ENCODE assay signal across 41 cellular contexts in the genomic region with DNA sequence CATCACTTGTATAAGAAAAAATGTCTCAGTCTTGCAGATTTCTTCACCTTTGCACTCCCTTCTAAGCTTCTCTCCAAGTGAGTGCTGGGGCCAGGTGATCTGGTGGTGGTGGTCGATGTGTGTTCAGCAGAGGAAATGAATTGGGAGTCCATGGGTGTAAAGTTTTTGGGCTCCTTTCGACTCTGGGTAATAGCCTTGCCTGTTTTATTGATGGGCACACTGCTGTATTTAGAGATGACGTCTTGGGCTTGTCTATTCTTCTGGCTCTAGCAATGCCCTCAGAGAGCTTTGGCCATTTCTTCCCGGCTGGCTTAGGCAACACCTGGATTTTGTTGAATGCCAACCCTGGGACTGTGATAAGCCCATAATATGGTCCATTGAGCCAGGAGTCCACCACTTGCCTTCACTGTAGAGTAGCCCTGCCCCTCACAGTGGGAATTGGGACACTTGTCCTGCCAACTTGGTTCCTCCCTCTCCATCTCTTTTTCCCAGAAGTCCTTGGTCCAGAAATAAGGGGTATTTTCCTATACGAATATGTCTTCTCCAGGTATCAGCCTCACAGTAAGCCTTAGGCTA. TPM values are rescaled to one million over a fixed set of nuclear protein-coding genes. Genes with fewer than 3 reads are reported as not detected.
"Had no signal": no experiment of that assay in that cellular context is flagged by ENCODE, and none has a peak within 500 bp of the region (broad histone marks: within the 10 kb centered on the region; RNA-seq: fewer than 3 reads in every experiment).

No MANE protein-coding gene starts in this region.

- H3K4me3 Mint-ChIP-seq: activated naive CD4-positive, alpha-beta T cell treated with anti-CD3 and anti-CD28 coated beads for 36 hours; activated naive CD4-positive, alpha-beta T cell treated with anti-CD3 and anti-CD28 coated beads, Interleukin-2, amount 10 ng/mL, durations not matched to agents 7 days and 5 days; activated naive CD4-positive, alpha-beta T cell treated with anti-CD3 and anti-CD28 coated beads, Interleukin-2, amount 50 U/mL, for 24 hours; activated naive CD8-positive, alpha-beta T cell; activated naive CD8-positive, alpha-beta T cell treated with anti-CD3 and anti-CD28 coated beads for 36 hours; activated naive CD8-positive, alpha-beta T cell treated with anti-CD3 and anti-CD28 coated beads, Interleukin-2, amount 10 ng/mL, durations not matched to agents 7 days and 5 days; activated naive CD8-positive, alpha-beta T cell treated with anti-CD3 and anti-CD28 coated beads, Interleukin-2, amount 50 U/mL, for 24 hours; activated T-cell treated with anti-CD3 and anti-CD28 coated beads, Interleukin-2, amount 50 U/mL, for 24 hours; activated T-cell treated with anti-CD3 and anti-CD28 coated beads, Interleukin-2, amount 50 U/mL, for 4 hours; activated T-cell treated with anti-CD3 and anti-CD28 coated beads, Interleukin-2, amount 50 U/mL, for 72 hours; activated T-helper 1 cell treated with anti-CD3 and anti-CD28 coated beads, Interleukin-12 subunit alpha, Interleukin-12 subunit beta, Interleukin-2, Interleukin-4 antibody, amounts not matched to agents 30 ng/mL and 10 ng/mL and 1 ng/mL, durations not matched to agents 14 hours and 24 hours and 36 hours; activated T-helper 17 cell treated with anti-CD3 and anti-CD28 coated beads, Interleukin-2, amount 50 U/mL, for 72 hours; brain; central memory CD8-positive, alpha-beta T cell had no signal

- H3K36me3 Mint-ChIP-seq: activated naive CD4-positive, alpha-beta T cell treated with anti-CD3 and anti-CD28 coated beads, Interleukin-2, amount 10 ng/mL, durations not matched to agents 7 days and 5 days; activated naive CD4-positive, alpha-beta T cell treated with anti-CD3 and anti-CD28 coated beads, Interleukin-2, amount 50 U/mL, for 24 hours; activated naive CD4-positive, alpha-beta T cell treated with anti-CD3 and anti-CD28 coated beads, Interleukin-2, amount 50 U/mL, for 72 hours; activated naive CD8-positive, alpha-beta T cell; activated naive CD8-positive, alpha-beta T cell treated with anti-CD3 and anti-CD28 coated beads for 36 hours; activated naive CD8-positive, alpha-beta T cell treated with anti-CD3 and anti-CD28 coated beads, Interleukin-2, amount 10 ng/mL, durations not matched to agents 7 days and 5 days; brain had no signal

- H3K9me3 Mint-ChIP-seq: activated naive CD4-positive, alpha-beta T cell treated with anti-CD3 and anti-CD28 coated beads for 36 hours; activated naive CD4-positive, alpha-beta T cell treated with anti-CD3 and anti-CD28 coated beads, Interleukin-2, amount 10 ng/mL, durations not matched to agents 7 days and 5 days; activated naive CD4-positive, alpha-beta T cell treated with anti-CD3 and anti-CD28 coated beads, Interleukin-2, amount 50 U/mL, for 24 hours; activated naive CD8-positive, alpha-beta T cell treated with anti-CD3 and anti-CD28 coated beads for 36 hours; activated naive CD8-positive, alpha-beta T cell treated with anti-CD3 and anti-CD28 coated beads, Interleukin-2, amount 10 ng/mL, durations not matched to agents 7 days and 5 days; activated naive CD8-positive, alpha-beta T cell treated with anti-CD3 and anti-CD28 coated beads, Interleukin-2, amount 50 U/mL, for 24 hours; activated T-cell treated with anti-CD3 and anti-CD28 coated beads, Interleukin-2, amount 50 U/mL, for 24 hours; activated T-cell treated with anti-CD3 and anti-CD28 coated beads, Interleukin-2, amount 50 U/mL, for 4 hours; activated T-helper 1 cell treated with anti-CD3 and anti-CD28 coated beads, Interleukin-12 subunit alpha, Interleukin-12 subunit beta, Interleukin-2, Interleukin-4 antibody, amounts not matched to agents 30 ng/mL and 10 ng/mL and 1 ng/mL, durations not matched to agents 14 hours and 24 hours and 36 hours; activated T-helper 17 cell treated with anti-CD3 and anti-CD28 coated beads, Interleukin-2, amount 50 U/mL, for 72 hours; activated T-helper 2 cell treated with anti-CD3 and anti-CD28 coated beads, Interferon-gamma antibody, Interleukin-2, Interleukin-4, amounts not matched to agents 10 μg/mL and 5 μg/mL and 100 μg/mL, durations not matched to agents 14 hours and 24 hours and 36 hours; brain; central memory CD8-positive, alpha-beta T cell had no signal

- DNase-seq: activated effector memory CD4-positive, alpha-beta T cell treated with anti-CD3 and anti-CD28 coated beads, Interleukin-2, amount 50 U/mL, for 16 hours; activated effector memory CD4-positive, alpha-beta T cell treated with Interleukin-2 at 50 U/mL for 16 hours; activated gamma-delta T cell; activated gamma-delta T cell treated with Interleukin-2 at 50 U/mL for 16 hours; activated naive CD4-positive, alpha-beta T cell; activated naive CD4-positive, alpha-beta T cell treated with anti-CD3 and anti-CD28 coated beads for 36 hours; activated naive CD4-positive, alpha-beta T cell treated with anti-CD3 and anti-CD28 coated beads, Interleukin-2, amount 10 ng/mL, durations not matched to agents 7 days and 5 days; activated naive CD4-positive, alpha-beta T cell treated with Interleukin-2 at 50 U/mL for 16 hours; activated naive CD8-positive, alpha-beta T cell treated with anti-CD3 and anti-CD28 coated beads for 36 hours; activated naive CD8-positive, alpha-beta T cell treated with anti-CD3 and anti-CD28 coated beads, Interleukin-2, amount 10 ng/mL, durations not matched to agents 7 days and 5 days; activated naive CD8-positive, alpha-beta T cell treated with anti-CD3 and anti-CD28 coated beads, Interleukin-2, amount 50 U/mL, for 24 hours; activated T-cell treated with anti-CD3 and anti-CD28 coated beads, Interleukin-2, amount 50 U/mL, for 1 hour; activated T-cell treated with anti-CD3 and anti-CD28 coated beads, Interleukin-2, amount 50 U/mL, for 24 hours; activated T-cell treated with anti-CD3 and anti-CD28 coated beads, Interleukin-2, amount 50 U/mL, for 4 hours; activated T-cell treated with anti-CD3 and anti-CD28 coated beads, Interleukin-2, amount 50 U/mL, for 48 hours; activated T-cell treated with anti-CD3 and anti-CD28 coated beads, Interleukin-2, amount 50 U/mL, for 72 hours; adrenal gland; amniotic stem cell; amygdala; anterior cingulate cortex; aorta; brain microvascular endothelial cell; caudate nucleus; central memory CD4-positive, alpha-beta T cell; cerebellar nuclear complex had no signal

- H3K4me1 ChIP-seq: adrenal gland, ascending aorta, breast epithelium had no signal

- H3K9me3 ChIP-seq: adrenal gland, ascending aorta, breast epithelium had no signal

- H3K27me3 Mint-ChIP-seq: activated naive CD4-positive, alpha-beta T cell treated with anti-CD3 and anti-CD28 coated beads, Interleukin-2, amount 10 ng/mL, durations not matched to agents 7 days and 5 days; activated naive CD8-positive, alpha-beta T cell; activated naive CD8-positive, alpha-beta T cell treated with anti-CD3 and anti-CD28 coated beads, Interleukin-2, amount 10 ng/mL, durations not matched to agents 7 days and 5 days; activated naive CD8-positive, alpha-beta T cell treated with anti-CD3 and anti-CD28 coated beads, Interleukin-2, amount 50 U/mL, for 24 hours had no signal

- H3K36me3 ChIP-seq: adrenal gland, ascending aorta, brain microvascular endothelial cell, breast epithelium, cardiac muscle cell had no signal

- H3K27ac ChIP-seq: adrenal gland, ascending aorta, brain microvascular endothelial cell, breast epithelium, cardiac muscle cell had no signal

- H3K4me3 ChIP-seq: adrenal gland, ascending aorta, breast epithelium, cardiac muscle cell had no signal

- ATAC-seq: activated naive CD4-positive, alpha-beta T cell treated with anti-CD3 and anti-CD28 coated beads, Interleukin-2, amount 50 U/mL, for 72 hours; activated naive CD8-positive, alpha-beta T cell treated with anti-CD3 and anti-CD28 coated beads, Interleukin-2, amount 50 U/mL, for 24 hours; activated T-cell treated with anti-CD3 and anti-CD28 coated beads, Interleukin-2, amount 50 U/mL, for 4 hours; activated T-cell treated with anti-CD3 and anti-CD28 coated beads, Interleukin-2, amount 50 U/mL, for 72 hours; activated T-helper 17 cell treated with anti-CD3 and anti-CD28 coated beads, Interleukin-2, amount 50 U/mL, for 72 hours had no signal

- FAIRE-seq: astrocyte, bronchial epithelial cell had no signal

- H3K4me1 Mint-ChIP-seq: activated naive CD4-positive, alpha-beta T cell treated with anti-CD3 and anti-CD28 coated beads, Interleukin-2, amount 10 ng/mL, durations not matched to agents 7 days and 5 days; activated naive CD4-positive, alpha-beta T cell treated with anti-CD3 and anti-CD28 coated beads, Interleukin-2, amount 50 U/mL, for 24 hours; activated naive CD8-positive, alpha-beta T cell treated with anti-CD3 and anti-CD28 coated beads for 36 hours; activated naive CD8-positive, alpha-beta T cell treated with anti-CD3 and anti-CD28 coated beads, Interleukin-2, amount 10 ng/mL, durations not matched to agents 7 days and 5 days; activated naive CD8-positive, alpha-beta T cell treated with anti-CD3 and anti-CD28 coated beads, Interleukin-2, amount 50 U/mL, for 24 hours; activated T-helper 17 cell treated with anti-CD3 and anti-CD28 coated beads, Interleukin-2, amount 50 U/mL, for 72 hours; brain; central memory CD8-positive, alpha-beta T cell had no signal

- H3K27me3 ChIP-seq: adrenal gland, ascending aorta, brain microvascular endothelial cell, breast epithelium, cardiac muscle cell had no signal

- H3K27ac Mint-ChIP-seq: activated naive CD4-positive, alpha-beta T cell treated with anti-CD3 and anti-CD28 coated beads for 36 hours; activated naive CD4-positive, alpha-beta T cell treated with anti-CD3 and anti-CD28 coated beads, Interleukin-2, amount 10 ng/mL, durations not matched to agents 7 days and 5 days; activated naive CD4-positive, alpha-beta T cell treated with anti-CD3 and anti-CD28 coated beads, Interleukin-2, amount 50 U/mL, for 24 hours; activated naive CD4-positive, alpha-beta T cell treated with anti-CD3 and anti-CD28 coated beads, Interleukin-2, amount 50 U/mL, for 72 hours; activated naive CD8-positive, alpha-beta T cell; activated naive CD8-positive, alpha-beta T cell treated with anti-CD3 and anti-CD28 coated beads for 36 hours; activated naive CD8-positive, alpha-beta T cell treated with anti-CD3 and anti-CD28 coated beads, Interleukin-2, amount 10 ng/mL, durations not matched to agents 7 days and 5 days; activated naive CD8-positive, alpha-beta T cell treated with anti-CD3 and anti-CD28 coated beads, Interleukin-2, amount 50 U/mL, for 24 hours; activated T-cell treated with anti-CD3 and anti-CD28 coated beads, Interleukin-2, amount 50 U/mL, for 24 hours; activated T-cell treated with anti-CD3 and anti-CD28 coated beads, Interleukin-2, amount 50 U/mL, for 72 hours; activated T-helper 1 cell treated with anti-CD3 and anti-CD28 coated beads, Interleukin-12 subunit alpha, Interleukin-12 subunit beta, Interleukin-2, Interleukin-4 antibody, amounts not matched to agents 30 ng/mL and 10 ng/mL and 1 ng/mL, durations not matched to agents 14 hours and 24 hours and 36 hours; activated T-helper 17 cell treated with anti-CD3 and anti-CD28 coated beads, Interleukin-2, amount 50 U/mL, for 72 hours; activated T-helper 2 cell treated with anti-CD3 and anti-CD28 coated beads, Interferon-gamma antibody, Interleukin-2, Interleukin-4, amounts not matched to agents 10 μg/mL and 5 μg/mL and 100 μg/mL, durations not matched to agents 14 hours and 24 hours and 36 hours; brain had no signal

RNA-seq across cellular contexts. Expression of gene PNLIP, which starts 11.7 kb away (rescaled TPM):
- total RNA-seq: activated naive CD4-positive, alpha-beta T cell treated with anti-CD3 and anti-CD28 coated beads for 36 hours; activated naive CD4-positive, alpha-beta T cell treated with anti-CD3 and anti-CD28 coated beads, Interleukin-2, amount 50 U/mL, for 72 hours; activated naive CD8-positive, alpha-beta T cell treated with anti-CD3 and anti-CD28 coated beads for 36 hours; activated naive CD8-positive, alpha-beta T cell treated with anti-CD3 and anti-CD28 coated beads, Interleukin-2, amount 10 ng/mL, durations not matched to agents 7 days and 5 days; activated T-cell treated with anti-CD3 and anti-CD28 coated beads, Interleukin-2, amount 50 U/mL, for 72 hours; activated T-helper 1 cell treated with anti-CD3 and anti-CD28 coated beads, Interleukin-12 subunit alpha, Interleukin-12 subunit beta, Interleukin-2, Interleukin-4 antibody, amounts not matched to agents 30 ng/mL and 10 ng/mL and 1 ng/mL, durations not matched to agents 14 hours and 24 hours and 36 hours; activated T-helper 17 cell treated with anti-CD3 and anti-CD28 coated beads, Interleukin-2, amount 50 U/mL, for 72 hours; activated T-helper 2 cell treated with anti-CD3 and anti-CD28 coated beads, Interferon-gamma antibody, Interleukin-2, Interleukin-4, amounts not matched to agents 10 μg/mL and 5 μg/mL and 100 μg/mL, durations not matched to agents 14 hours and 24 hours and 36 hours; ascending aorta; astrocyte; breast epithelium; cardiac muscle cell; cardiac septum; cerebellum; chondrocyte had no signal
- polyA plus RNA-seq: cardiac muscle cell had no signal

RNA-seq across cellular contexts. Expression of gene PNLIPRP1, which starts 33.4 kb away (rescaled TPM):
- total RNA-seq: activated naive CD4-positive, alpha-beta T cell treated with anti-CD3 and anti-CD28 coated beads for 36 hours; activated naive CD4-positive, alpha-beta T cell treated with anti-CD3 and anti-CD28 coated beads, Interleukin-2, amount 50 U/mL, for 72 hours; activated naive CD8-positive, alpha-beta T cell treated with anti-CD3 and anti-CD28 coated beads for 36 hours; activated naive CD8-positive, alpha-beta T cell treated with anti-CD3 and anti-CD28 coated beads, Interleukin-2, amount 10 ng/mL, durations not matched to agents 7 days and 5 days; activated T-cell treated with anti-CD3 and anti-CD28 coated beads, Interleukin-2, amount 50 U/mL, for 72 hours; activated T-helper 1 cell treated with anti-CD3 and anti-CD28 coated beads, Interleukin-12 subunit alpha, Interleukin-12 subunit beta, Interleukin-2, Interleukin-4 antibody, amounts not matched to agents 30 ng/mL and 10 ng/mL and 1 ng/mL, durations not matched to agents 14 hours and 24 hours and 36 hours; activated T-helper 17 cell treated with anti-CD3 and anti-CD28 coated beads, Interleukin-2, amount 50 U/mL, for 72 hours; activated T-helper 2 cell treated with anti-CD3 and anti-CD28 coated beads, Interferon-gamma antibody, Interleukin-2, Interleukin-4, amounts not matched to agents 10 μg/mL and 5 μg/mL and 100 μg/mL, durations not matched to agents 14 hours and 24 hours and 36 hours; ascending aorta; astrocyte; breast epithelium; bronchial epithelial cell; cardiac muscle cell; cardiac septum; cerebellum; chondrocyte had no signal
- polyA plus RNA-seq: cardiac muscle cell had no signal
